Comparison of ENCODE assay signal across 9 cellular contexts in the genomic region with DNA sequence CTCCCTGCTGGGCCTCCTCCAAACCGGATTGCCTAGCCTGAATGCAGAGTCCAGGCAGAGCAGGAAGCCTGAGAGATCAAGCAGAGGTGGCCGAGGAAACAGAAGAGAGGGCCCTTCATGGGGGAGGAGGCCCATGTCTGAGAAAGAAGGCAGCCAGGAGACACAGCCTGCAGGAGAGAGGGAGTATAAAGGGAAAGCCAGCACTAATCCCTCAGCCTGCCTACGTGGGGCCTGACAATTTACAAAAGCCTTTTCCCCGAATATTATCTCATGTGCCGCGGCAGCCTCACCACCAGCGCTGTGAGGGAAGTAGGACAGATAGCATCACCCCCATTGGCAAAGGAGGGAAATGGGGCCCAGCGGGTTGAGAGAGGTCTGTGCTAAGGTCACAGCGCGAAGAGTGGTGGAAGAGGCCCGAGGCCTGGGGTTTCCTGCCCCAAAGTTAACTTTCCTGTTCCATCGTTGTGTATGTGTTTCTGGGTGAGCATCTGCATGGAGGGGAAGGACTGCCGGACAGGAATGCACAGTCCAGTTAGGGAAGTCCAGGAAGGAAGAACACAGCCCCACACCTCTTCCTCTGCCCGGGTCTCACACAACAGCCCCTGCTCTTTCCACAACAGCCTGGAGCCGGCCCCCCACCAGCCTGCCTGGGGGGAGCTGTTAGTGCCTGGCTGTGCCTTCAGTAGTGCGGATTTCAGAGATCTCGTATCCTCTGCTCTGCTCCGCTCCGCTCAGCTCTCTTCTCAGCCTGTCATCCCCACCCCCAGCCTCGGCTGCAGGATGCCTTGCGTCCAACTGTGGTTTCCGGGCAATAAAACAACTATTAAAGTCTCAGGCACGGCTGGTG. TPM values are rescaled to one million over a fixed set of nuclear protein-coding genes. Genes with fewer than 3 reads are reported as not detected.
DNase-seq lines count a peak whose midpoint lies in the region; ATAC-seq and TF ChIP-seq lines count a peak whose summit lies in the region.
"Had no signal": no experiment of that assay in that cellular context is flagged by ENCODE, and none has a peak within 500 bp of the region (broad histone marks: within the 10 kb centered on the region; RNA-seq: fewer than 3 reads in every experiment).

No MANE protein-coding gene starts in this region.

- H3K9ac ChIP-seq in PC-3 (ENCODE audit: low read length): no peak overlapping the region

- H3K9me2 ChIP-seq in PC-3 (replicated peaks; ENCODE audit: low read length): no peaks in the 10 kb centered on the region
- no peaks in the 10 kb centered on the region for H3K9me2 ChIP-seq in hepatocyte (replicated peaks; ENCODE audit: insufficient read depth)

- peak overlapping the region; percentile 80 for H3K4me2 ChIP-seq in PC-3 (ENCODE audit: low read length)
- H3K4me2 ChIP-seq in hepatocyte: peak overlapping the region; percentile 62

- H3K9me3 ChIP-seq in heart right ventricle (no peaks in the 10 kb centered on the region), PC-3 (ENCODE audit: low read length) (no peaks in the 10 kb centered on the region), hepatocyte (ENCODE audit: low read depth) (no peaks in the 10 kb centered on the region), transverse colon (no peaks in the 10 kb centered on the region)

- in situ Hi-C loops in transverse colon (cut with MboI; ENCODE audit: low pct_ligation_motif_present in 1 of 4, low pct_unique_long_range_greater_than_20kb in 1 of 4, low sequenced_read_pairs in 3 of 4): no loop called here

- peak overlapping the region; percentile 46 for H2AFZ ChIP-seq in PC-3 (ENCODE audit: low read length)
- H2AFZ ChIP-seq in hepatocyte: no peak overlapping the region

- TF ChIP-seq POLR2A in transverse colon (IDR thresholded peaks at IDR 0.05): no peak

- no peaks in the 10 kb centered on the region for H4K20me1 ChIP-seq in PC-3 (ENCODE audit: low read length)
- no peaks in the 10 kb centered on the region for H4K20me1 ChIP-seq in hepatocyte (ENCODE audit: insufficient read depth, poor library complexity, severe bottlenecking)

- no peak for TF ChIP-seq EP300 in transverse colon (IDR thresholded peaks at IDR 0.05; ENCODE audit: low read depth)

- POLR2A ChIA-PET in PC-3 (lab: Charles Lee; ENCODE audit: unreplicated experiment): no interaction called here

- 49 to 51% methylated on average over 20 to 23 of the region's 23 CpGs for WGBS in heart right ventricle, 2 donors
- WGBS in hepatocyte (ENCODE audit: low lambda C conversion rate, missing lambda C conversion rate): 30% methylated on average over 23 of the region's 23 CpGs
- 39% methylated on average over 23 of the region's 23 CpGs; no CpG with 5 or more reads in 1 of the 2 donors for WGBS in transverse colon (ENCODE audit: low coverage in 1 of 2), 2 donors

- H3K27me3 ChIP-seq in heart right ventricle: peaks cover 0 to 100% (median 0%) of the 10 kb centered on the region in 7 donors
- H3K27me3 ChIP-seq in PC-3 (ENCODE audit: low read length): no peaks in the 10 kb centered on the region
- H3K27me3 ChIP-seq in hepatocyte: peaks cover 86% of the 10 kb centered on the region
- peaks cover 7% of the 10 kb centered on the region for H3K27me3 ChIP-seq in transverse colon

- no peak for DNase-seq in heart right ventricle
- no peak for DNase-seq in Right ventricle myocardium inferior (ENCODE audit: missing footprints)
- DNase-seq in PC-3: peak; percentile 63
- DNase-seq in hepatocyte (ENCODE audit: low spot score): peak; percentile 35
- DNase-seq in transverse colon: peak; percentile 54
- DNase-seq in RPMI8226: no peak
- no peak for DNase-seq in COR-L47 (lab: John Stamatoyannopoulos, UW)
- DNase-seq: effector memory CD4-positive, alpha-beta T cell had no signal

- CTCF ChIA-PET in PC-3 (lab: Charles Lee): interaction anchor here (0.6 kb wide), 1 partner anchor 20 kb away, joined by 5 read pairs; no protein-coding TSS in a partner anchor

- H3K79me2 ChIP-seq in PC-3 (ENCODE audit: low read length) (no peaks in the 10 kb centered on the region), hepatocyte (peaks cover 8% of the 10 kb centered on the region)

- TF ChIP-seq CTCF in heart right ventricle (IDR thresholded peaks at IDR 0.05) (no peak), PC-3 (conservative IDR thresholded peaks at IDR 0.05; ENCODE audit: low read depth, low read length) (no peak), hepatocyte (IDR thresholded peaks at IDR 0.05; ENCODE audit: poor library complexity) (no peak), transverse colon (IDR thresholded peaks at IDR 0.05) (no peak)

- no peaks in the 10 kb centered on the region for H3F3A ChIP-seq in PC-3 (ENCODE audit: low read length, unreplicated experiment)

- no TSS peak for BruUV-seq in PC-3 (replicated peaks; lab: Mats Ljungman, UMichigan)

- H3K4me1 ChIP-seq in heart right ventricle: peaks cover 6 to 74% (median 42%) of the 10 kb centered on the region in 9 donors
- peaks cover 41% of the 10 kb centered on the region for H3K4me1 ChIP-seq in PC-3 (ENCODE audit: insufficient read depth, low read length)
- H3K4me1 ChIP-seq in hepatocyte (ENCODE audit: insufficient read depth): peaks cover 69% of the 10 kb centered on the region
- H3K4me1 ChIP-seq in transverse colon: peaks cover 5 to 53% (median 39%) of the 10 kb centered on the region in 4 donors

- H3K27ac ChIP-seq in heart right ventricle: peak overlapping the region in 6 of 10 donors; percentile 10 to 67 (median 50)
- H3K27ac ChIP-seq in PC-3 (ENCODE audit: low read length): no peak overlapping the region
- H3K27ac ChIP-seq in hepatocyte: peak overlapping the region; percentile 78
- peak overlapping the region in 1 of 4 donors; percentile 3 for H3K27ac ChIP-seq in transverse colon

- H3K36me3 ChIP-seq in heart right ventricle (no peaks in the 10 kb centered on the region), PC-3 (ENCODE audit: low read depth, low read length) (no peaks in the 10 kb centered on the region), hepatocyte (replicated peaks; ENCODE audit: insufficient read depth, low read depth) (no peaks in the 10 kb centered on the region), transverse colon (no peaks in the 10 kb centered on the region)

- ATAC-seq in heart right ventricle (peak in 2 of 8 donors; percentile 9 to 13), Right ventricle myocardium inferior (no peak), PC-3 (peak; percentile 23), GM21367 (IDR thresholded peaks at IDR 0.05; ENCODE audit: unreplicated experiment) (no peak)

- intact Hi-C loops in heart right ventricle (cut with DNase I) (loop anchor here in 3 of 10 donors (5.0 to 10.0 kb wide), 3 partner anchors 41 to 136 kb away; no protein-coding TSS in a partner anchor), Right ventricle myocardium inferior (cut with DNase I) (no loop called here), PC-3 (cut with micrococcal nuclease) (no loop called here), transverse colon (cut with DNase I; ENCODE audit: low total_unique reads) (no loop called here)

- H3K4me3 ChIP-seq in heart right ventricle (no peak overlapping the region), PC-3 (ENCODE audit: low read length) (peak overlapping the region; percentile 50), hepatocyte (no peak overlapping the region), transverse colon (no peak overlapping the region)

RNA-seq across cellular contexts. Expression of gene BCOR, which starts 50.9 kb away (rescaled TPM):
- 10 to 100 TPM; 12.4 to 27.2 (median 19.9) TPM for total RNA-seq in heart right ventricle
- 10 to 100 TPM in 1 of 2 donors, 1 to 10 TPM in 1; 9.1 to 10.5 TPM for polyA plus RNA-seq in heart right ventricle
- 16.9 TPM for total RNA-seq in Right ventricle myocardium inferior
- total RNA-seq in PC-3 (2014; rRNA removed): 21.8 and 41.9 TPM in 2 replicates
- total RNA-seq in hepatocyte: 22.7 and 22.9 TPM in 2 replicates
- polyA plus RNA-seq in hepatocyte: 13.6 and 15.3 TPM in 2 replicates
- 10 to 100 TPM; 17.9 to 27.8 (median 20.4) TPM for total RNA-seq in transverse colon

Comparison
In these comparisons a context has a peak if more than half of its experiments do, and no peak if none do; other contexts are left out.
1. DNase-seq: peak in PC-3 (single experiment), hepatocyte (single experiment) and transverse colon (single experiment); none in heart right ventricle (0 of 2), Right ventricle myocardium inferior (single experiment), RPMI8226 (single experiment) and COR-L47 (single experiment).